In the genomic region with DNA sequence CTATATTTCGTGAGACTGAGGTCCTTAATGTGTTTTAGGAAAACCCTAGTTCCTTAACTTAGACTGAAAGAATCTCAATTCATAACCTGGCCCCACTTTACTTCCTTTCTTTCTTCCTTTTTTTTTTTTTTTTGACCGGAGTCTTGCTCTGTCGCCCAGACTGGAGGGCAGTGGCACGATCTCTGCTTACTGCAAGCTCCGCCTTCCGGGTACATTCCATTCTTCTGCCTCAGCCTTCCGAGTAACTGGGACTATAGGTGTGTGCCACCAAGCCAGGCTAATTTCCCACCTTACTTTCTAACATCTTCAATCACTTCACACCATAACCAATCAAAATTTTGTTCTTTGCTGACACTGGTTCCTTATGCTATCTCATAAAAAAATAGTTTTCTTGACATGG, we compare ENCODE assay signal across 2 cellular contexts.
TF ChIP-seq lines count a peak whose summit lies in the region.

No MANE protein-coding gene starts in this region.

TF ChIP-seq in HEK293T, 16 proteins besides CTCF, POLR2A, EP300 and RAD21:
- TF ChIP-seq HDGF (IDR thresholded peaks at IDR 0.05; ENCODE audit: borderline replicate concordance) (no peak), ZNF384 (IDR thresholded peaks at IDR 0.05) (0 out of 2 replicates have a peak, but pooled peaks have one; percentile 10)
TF ChIP-seq in HEK293T: peak in this region for 1.

TF ChIP-seq in WTC11, 78 proteins besides CTCF, POLR2A, EP300 and RAD21:
- TF ChIP-seq ZBTB21 (CRISPR knock-in tag; IDR thresholded peaks at IDR 0.05; ENCODE audit: borderline replicate concordance) = no peak
- no peak for TF ChIP-seq ZNF317 (CRISPR knock-in tag; IDR thresholded peaks at IDR 0.05; ENCODE audit: borderline replicate concordance, low read depth)
- TF ChIP-seq NFYB (CRISPR knock-in tag; conservative IDR thresholded peaks at IDR 0.05; ENCODE audit: low read depth) = no peak
- no peak for TF ChIP-seq ZNF416 (CRISPR knock-in tag; IDR thresholded peaks at IDR 0.05)
- TF ChIP-seq ESRRA (CRISPR knock-in tag; IDR thresholded peaks at IDR 0.05; ENCODE audit: borderline replicate concordance) = no peak
- no peak for TF ChIP-seq CREM (CRISPR knock-in tag; IDR thresholded peaks at IDR 0.05)
- TF ChIP-seq KAT7 (CRISPR knock-in tag; IDR thresholded peaks at IDR 0.05; ENCODE audit: borderline replicate concordance) = no peak
- TF ChIP-seq, protein P1, sequence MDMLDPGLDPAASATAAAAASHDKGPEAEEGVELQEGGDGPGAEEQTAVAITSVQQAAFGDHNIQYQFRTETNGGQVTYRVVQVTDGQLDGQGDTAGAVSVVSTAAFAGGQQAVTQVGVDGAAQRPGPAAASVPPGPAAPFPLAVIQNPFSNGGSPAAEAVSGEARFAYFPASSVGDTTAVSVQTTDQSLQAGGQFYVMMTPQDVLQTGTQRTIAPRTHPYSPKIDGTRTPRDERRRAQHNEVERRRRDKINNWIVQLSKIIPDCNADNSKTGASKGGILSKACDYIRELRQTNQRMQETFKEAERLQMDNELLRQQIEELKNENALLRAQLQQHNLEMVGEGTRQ (CRISPR knock-in tag; IDR thresholded peaks at IDR 0.05) = no peak
- TF ChIP-seq NR3C1 (CRISPR knock-in tag; conservative IDR thresholded peaks at IDR 0.05; ENCODE audit: low read depth) = no peak
- TF ChIP-seq, protein P2, sequence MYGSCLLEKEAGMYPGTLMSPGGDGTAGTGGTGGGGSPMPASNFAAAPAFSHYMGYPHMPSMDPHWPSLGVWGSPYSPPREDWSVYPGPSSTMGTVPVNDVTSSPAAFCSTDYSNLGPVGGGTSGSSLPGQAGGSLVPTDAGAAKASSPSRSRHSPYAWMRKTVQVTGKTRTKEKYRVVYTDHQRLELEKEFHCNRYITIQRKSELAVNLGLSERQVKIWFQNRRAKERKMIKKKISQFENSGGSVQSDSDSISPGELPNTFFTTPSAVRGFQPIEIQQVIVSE (CRISPR knock-in tag; IDR thresholded peaks at IDR 0.05; ENCODE audit: borderline replicate concordance) = no peak
- TF ChIP-seq ARID4B (CRISPR knock-in tag; IDR thresholded peaks at IDR 0.05; ENCODE audit: borderline replicate concordance) = no peak
- TF ChIP-seq, protein P3, sequence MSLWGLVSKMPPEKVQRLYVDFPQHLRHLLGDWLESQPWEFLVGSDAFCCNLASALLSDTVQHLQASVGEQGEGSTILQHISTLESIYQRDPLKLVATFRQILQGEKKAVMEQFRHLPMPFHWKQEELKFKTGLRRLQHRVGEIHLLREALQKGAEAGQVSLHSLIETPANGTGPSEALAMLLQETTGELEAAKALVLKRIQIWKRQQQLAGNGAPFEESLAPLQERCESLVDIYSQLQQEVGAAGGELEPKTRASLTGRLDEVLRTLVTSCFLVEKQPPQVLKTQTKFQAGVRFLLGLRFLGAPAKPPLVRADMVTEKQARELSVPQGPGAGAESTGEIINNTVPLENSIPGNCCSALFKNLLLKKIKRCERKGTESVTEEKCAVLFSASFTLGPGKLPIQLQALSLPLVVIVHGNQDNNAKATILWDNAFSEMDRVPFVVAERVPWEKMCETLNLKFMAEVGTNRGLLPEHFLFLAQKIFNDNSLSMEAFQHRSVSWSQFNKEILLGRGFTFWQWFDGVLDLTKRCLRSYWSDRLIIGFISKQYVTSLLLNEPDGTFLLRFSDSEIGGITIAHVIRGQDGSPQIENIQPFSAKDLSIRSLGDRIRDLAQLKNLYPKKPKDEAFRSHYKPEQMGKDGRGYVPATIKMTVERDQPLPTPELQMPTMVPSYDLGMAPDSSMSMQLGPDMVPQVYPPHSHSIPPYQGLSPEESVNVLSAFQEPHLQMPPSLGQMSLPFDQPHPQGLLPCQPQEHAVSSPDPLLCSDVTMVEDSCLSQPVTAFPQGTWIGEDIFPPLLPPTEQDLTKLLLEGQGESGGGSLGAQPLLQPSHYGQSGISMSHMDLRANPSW (CRISPR knock-in tag; conservative IDR thresholded peaks at IDR 0.05; ENCODE audit: low read depth) = no peak
- TF ChIP-seq IRF2 (CRISPR knock-in tag; IDR thresholded peaks at IDR 0.05; ENCODE audit: borderline replicate concordance, low read depth) = no peak
- TF ChIP-seq PRRX2 (CRISPR knock-in tag; IDR thresholded peaks at IDR 0.05) = no peak
- no peak for TF ChIP-seq TP53 (CRISPR knock-in tag; IDR thresholded peaks at IDR 0.05)
- TF ChIP-seq, protein P4, sequence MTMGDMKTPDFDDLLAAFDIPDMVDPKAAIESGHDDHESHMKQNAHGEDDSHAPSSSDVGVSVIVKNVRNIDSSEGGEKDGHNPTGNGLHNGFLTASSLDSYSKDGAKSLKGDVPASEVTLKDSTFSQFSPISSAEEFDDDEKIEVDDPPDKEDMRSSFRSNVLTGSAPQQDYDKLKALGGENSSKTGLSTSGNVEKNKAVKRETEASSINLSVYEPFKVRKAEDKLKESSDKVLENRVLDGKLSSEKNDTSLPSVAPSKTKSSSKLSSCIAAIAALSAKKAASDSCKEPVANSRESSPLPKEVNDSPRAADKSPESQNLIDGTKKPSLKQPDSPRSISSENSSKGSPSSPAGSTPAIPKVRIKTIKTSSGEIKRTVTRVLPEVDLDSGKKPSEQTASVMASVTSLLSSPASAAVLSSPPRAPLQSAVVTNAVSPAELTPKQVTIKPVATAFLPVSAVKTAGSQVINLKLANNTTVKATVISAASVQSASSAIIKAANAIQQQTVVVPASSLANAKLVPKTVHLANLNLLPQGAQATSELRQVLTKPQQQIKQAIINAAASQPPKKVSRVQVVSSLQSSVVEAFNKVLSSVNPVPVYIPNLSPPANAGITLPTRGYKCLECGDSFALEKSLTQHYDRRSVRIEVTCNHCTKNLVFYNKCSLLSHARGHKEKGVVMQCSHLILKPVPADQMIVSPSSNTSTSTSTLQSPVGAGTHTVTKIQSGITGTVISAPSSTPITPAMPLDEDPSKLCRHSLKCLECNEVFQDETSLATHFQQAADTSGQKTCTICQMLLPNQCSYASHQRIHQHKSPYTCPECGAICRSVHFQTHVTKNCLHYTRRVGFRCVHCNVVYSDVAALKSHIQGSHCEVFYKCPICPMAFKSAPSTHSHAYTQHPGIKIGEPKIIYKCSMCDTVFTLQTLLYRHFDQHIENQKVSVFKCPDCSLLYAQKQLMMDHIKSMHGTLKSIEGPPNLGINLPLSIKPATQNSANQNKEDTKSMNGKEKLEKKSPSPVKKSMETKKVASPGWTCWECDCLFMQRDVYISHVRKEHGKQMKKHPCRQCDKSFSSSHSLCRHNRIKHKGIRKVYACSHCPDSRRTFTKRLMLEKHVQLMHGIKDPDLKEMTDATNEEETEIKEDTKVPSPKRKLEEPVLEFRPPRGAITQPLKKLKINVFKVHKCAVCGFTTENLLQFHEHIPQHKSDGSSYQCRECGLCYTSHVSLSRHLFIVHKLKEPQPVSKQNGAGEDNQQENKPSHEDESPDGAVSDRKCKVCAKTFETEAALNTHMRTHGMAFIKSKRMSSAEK (CRISPR knock-in tag; IDR thresholded peaks at IDR 0.05; ENCODE audit: borderline replicate concordance) = no peak
- TF ChIP-seq ATF6 (CRISPR knock-in tag; IDR thresholded peaks at IDR 0.05) = no peak
- no peak for TF ChIP-seq ATF1 (CRISPR knock-in tag; IDR thresholded peaks at IDR 0.05)
TF ChIP-seq in WTC11: peak in this region for 0.
